ENCODE assay signal across 23 cellular contexts in genomic region chr18:47846431-47846830, GRCh38.
DNase-seq lines count a peak whose midpoint lies in the region; ATAC-seq and TF ChIP-seq lines count a peak whose summit lies in the region.
"Had no signal": no experiment of that assay in that cellular context is flagged by ENCODE, and none has a peak within 500 bp of the region (broad histone marks: within the 10 kb centered on the region; RNA-seq: fewer than 3 reads in every experiment).

No MANE protein-coding gene starts in this region.

- no peaks in the 10 kb centered on the region for H3K27me3 ChIP-seq in CD4-positive, CD25-positive, alpha-beta regulatory T cell (ENCODE audit: control insufficient read depth, insufficient read depth, low read length)
- H3K27me3 ChIP-seq: MG63 had no signal

- no peaks in the 10 kb centered on the region for H3K4me1 ChIP-seq in CD4-positive, CD25-positive, alpha-beta regulatory T cell (ENCODE audit: control insufficient read depth, insufficient read depth, low read length, poor library complexity, severe bottlenecking)

- TF ChIP-seq CTCF in WTC11 (IDR thresholded peaks at IDR 0.05) (no peak), progenitor cell of endocrine pancreas (IDR thresholded peaks at IDR 0.05; ENCODE audit: unreplicated experiment) (no peak)

- intact Hi-C loops in left colon (cut with DNase I, micrococcal nuclease), result no loop called here

- H3K36me3 ChIP-seq in CD4-positive, CD25-positive, alpha-beta regulatory T cell (ENCODE audit: control insufficient read depth, insufficient read depth, low read length), result peaks cover 58% of the 10 kb centered on the region

- H3K36me3 Mint-ChIP-seq in CD4-positive, CD25-positive, alpha-beta regulatory T cell, result peaks cover 36% of the 10 kb centered on the region
- H3K36me3 Mint-ChIP-seq in WTC11 (peaks cover 61% of the 10 kb centered on the region), progenitor cell of endocrine pancreas (ENCODE audit: insufficient read depth) (peaks cover 21% of the 10 kb centered on the region)

- CTCF ChIA-PET in WTC11 (lab: Charles Lee), result interaction anchor here (1.7 kb wide), 1 partner anchor 90 kb away, joined by 4 read pairs; no protein-coding TSS in a partner anchor

- no peaks in the 10 kb centered on the region for H3K27me3 Mint-ChIP-seq in CD4-positive, CD25-positive, alpha-beta regulatory T cell
- H3K27me3 Mint-ChIP-seq in WTC11 (ENCODE audit: low read depth), result no peaks in the 10 kb centered on the region
- H3K27me3 Mint-ChIP-seq in progenitor cell of endocrine pancreas, result no peaks in the 10 kb centered on the region
- H3K27me3 Mint-ChIP-seq: CD4-positive, alpha-beta memory T cell; IgD-negative memory B cell had no signal

- H3K27ac Mint-ChIP-seq in CD4-positive, CD25-positive, alpha-beta regulatory T cell, result no peak overlapping the region
- H3K27ac Mint-ChIP-seq in WTC11, result peak overlapping the region; percentile 8; the same call in 1 of the 2 replicates
- H3K27ac Mint-ChIP-seq in progenitor cell of endocrine pancreas, result peak overlapping the region; percentile 20
- H3K27ac Mint-ChIP-seq: CD4-positive, alpha-beta memory T cell had no signal

- no peak for DNase-seq in CD4-positive, CD25-positive, alpha-beta regulatory T cell
- DNase-seq in WTC11 (ENCODE audit: low spot score), result no peak
- no peak for DNase-seq in left colon
- no peak for DNase-seq in progenitor cell of endocrine pancreas (ENCODE audit: low spot score, unreplicated experiment)
- DNase-seq in NOMO-1 (lab: John Stamatoyannopoulos, UW; ENCODE audit: unreplicated experiment in 2 of 2), result no peak
- DNase-seq: Calu3; CD4-positive, alpha-beta memory T cell; DMS53; H9; Karpas-422; MG63; NCI-H1048; NCI-H146; NCI-H2029 treated with DMSO at 0.1 percent for 48 hours; NCI-H2171; NCI-H526 treated with DMSO at 0.1 percent for 48 hours; OCI-M1; SHP77; SK-N-SH had no signal

- peaks cover 3 to 16% (median 7%) of the 10 kb centered on the region in 4 donors for H3K4me1 Mint-ChIP-seq in CD4-positive, CD25-positive, alpha-beta regulatory T cell
- H3K4me1 Mint-ChIP-seq in WTC11, result no peaks in the 10 kb centered on the region
- H3K4me1 Mint-ChIP-seq in progenitor cell of endocrine pancreas (ENCODE audit: low read depth), result no peaks in the 10 kb centered on the region
- H3K4me1 Mint-ChIP-seq: H9, IgD-negative memory B cell had no signal

- peak overlapping the region; percentile 5 for H3K27ac ChIP-seq in CD4-positive, CD25-positive, alpha-beta regulatory T cell (ENCODE audit: insufficient read depth, low read length, poor library complexity, severe bottlenecking)
- H3K27ac ChIP-seq: HL-60 had no signal

- no peaks in the 10 kb centered on the region for H3K9me3 ChIP-seq in CD4-positive, CD25-positive, alpha-beta regulatory T cell (ENCODE audit: control insufficient read depth in 2 of 2, low read length in 2 of 2)
- H3K9me3 ChIP-seq: MG63, SK-N-SH had no signal

- no peak for ATAC-seq in CD4-positive, CD25-positive, alpha-beta regulatory T cell (ENCODE audit: low read depth in 2 of 2)
- ATAC-seq in WTC11 (no peak), left colon (peak; percentile 30), HG02798 (IDR thresholded peaks at IDR 0.05; ENCODE audit: poor library complexity, unreplicated experiment) (no peak), GM21447 (IDR thresholded peaks at IDR 0.05; ENCODE audit: unreplicated experiment) (no peak)

- no peak overlapping the region for H3K4me3 ChIP-seq in CD4-positive, CD25-positive, alpha-beta regulatory T cell (ENCODE audit: low read depth, low read length)
- H3K4me3 ChIP-seq: MG63 had no signal

- no peak overlapping the region for H3K4me3 Mint-ChIP-seq in CD4-positive, CD25-positive, alpha-beta regulatory T cell
- H3K4me3 Mint-ChIP-seq in WTC11, result no peak overlapping the region
- no peak overlapping the region for H3K4me3 Mint-ChIP-seq in progenitor cell of endocrine pancreas (ENCODE audit: low read depth)
- H3K4me3 Mint-ChIP-seq: CD4-positive, alpha-beta memory T cell; H9; IgD-negative memory B cell had no signal

- H3K9me3 Mint-ChIP-seq in CD4-positive, CD25-positive, alpha-beta regulatory T cell, result no peaks in the 10 kb centered on the region
- H3K9me3 Mint-ChIP-seq in WTC11 (no peaks in the 10 kb centered on the region), progenitor cell of endocrine pancreas (ENCODE audit: low read depth) (no peaks in the 10 kb centered on the region)
- H3K9me3 Mint-ChIP-seq: CD4-positive, alpha-beta memory T cell; H9; IgD-negative memory B cell had no signal

- POLR2A ChIA-PET in WTC11 (lab: Charles Lee), result no interaction called here

TF ChIP-seq in WTC11, 78 proteins besides CTCF, POLR2A, EP300 and RAD21 (continues in another document):
- TF ChIP-seq ZMAT4 (CRISPR knock-in tag; IDR thresholded peaks at IDR 0.05) (no peak), CDX4 (CRISPR knock-in tag; IDR thresholded peaks at IDR 0.05; ENCODE audit: borderline replicate concordance) (no peak), ZNF263 (CRISPR knock-in tag; IDR thresholded peaks at IDR 0.05; ENCODE audit: low read depth) (no peak), TP53 (CRISPR knock-in tag; IDR thresholded peaks at IDR 0.05) (no peak), OVOL2 (CRISPR knock-in tag; IDR thresholded peaks at IDR 0.05; ENCODE audit: borderline replicate concordance) (no peak), HMGXB4 (CRISPR knock-in tag; IDR thresholded peaks at IDR 0.05) (no peak), GTF2I (CRISPR knock-in tag; conservative IDR thresholded peaks at IDR 0.05) (no peak), ZNF425 (CRISPR knock-in tag; conservative IDR thresholded peaks at IDR 0.05) (no peak), E2F5 (CRISPR knock-in tag; IDR thresholded peaks at IDR 0.05) (no peak)

Comparison
In these comparisons a context has a peak if more than half of its experiments do, and no peak if none do; other contexts are left out.
1. H3K27ac Mint-ChIP-seq: peak in WTC11 (single experiment) and progenitor cell of endocrine pancreas (single experiment); none in CD4-positive, CD25-positive, alpha-beta regulatory T cell (0 of 3).